ENCODE assay signal across 2 cellular contexts in genomic region chr12:121729021-121729420, GRCh38.
TF ChIP-seq lines count a peak whose summit lies in the region.

No MANE protein-coding gene starts in this region.

TF ChIP-seq in GM23338, 12 proteins besides CTCF, POLR2A, EP300 and RAD21:
- no peak for TF ChIP-seq ZNF462 (CRISPR knock-in tag; IDR thresholded peaks at IDR 0.05)
- no peak for TF ChIP-seq ZNF114 (CRISPR knock-in tag; IDR thresholded peaks at IDR 0.05)
- no peak for TF ChIP-seq EZH2phosphoT487 (IDR thresholded peaks at IDR 0.05; ENCODE audit: unreplicated experiment)
- TF ChIP-seq CREB1 (CRISPR knock-in tag; IDR thresholded peaks at IDR 0.05; ENCODE audit: low read depth) = no peak
- TF ChIP-seq EZH2 (IDR thresholded peaks at IDR 0.05; ENCODE audit: low read depth, unreplicated experiment) = no peak
- no peak for TF ChIP-seq NANOG (IDR thresholded peaks at IDR 0.05; ENCODE audit: borderline replicate concordance)
- TF ChIP-seq REST (IDR thresholded peaks at IDR 0.05; ENCODE audit: unreplicated experiment) = no peak
- no peak for TF ChIP-seq STAT1 (IDR thresholded peaks at IDR 0.05; ENCODE audit: unreplicated experiment)
- TF ChIP-seq JUNB (IDR thresholded peaks at IDR 0.05; ENCODE audit: unreplicated experiment) = no peak

TF ChIP-seq in WTC11, 78 proteins besides CTCF, POLR2A, EP300 and RAD21 (continued from another document):
- no peak for TF ChIP-seq USF2 (CRISPR knock-in tag; IDR thresholded peaks at IDR 0.05)
